ENCODE assay signal across 1 cellular context in the genomic region with DNA sequence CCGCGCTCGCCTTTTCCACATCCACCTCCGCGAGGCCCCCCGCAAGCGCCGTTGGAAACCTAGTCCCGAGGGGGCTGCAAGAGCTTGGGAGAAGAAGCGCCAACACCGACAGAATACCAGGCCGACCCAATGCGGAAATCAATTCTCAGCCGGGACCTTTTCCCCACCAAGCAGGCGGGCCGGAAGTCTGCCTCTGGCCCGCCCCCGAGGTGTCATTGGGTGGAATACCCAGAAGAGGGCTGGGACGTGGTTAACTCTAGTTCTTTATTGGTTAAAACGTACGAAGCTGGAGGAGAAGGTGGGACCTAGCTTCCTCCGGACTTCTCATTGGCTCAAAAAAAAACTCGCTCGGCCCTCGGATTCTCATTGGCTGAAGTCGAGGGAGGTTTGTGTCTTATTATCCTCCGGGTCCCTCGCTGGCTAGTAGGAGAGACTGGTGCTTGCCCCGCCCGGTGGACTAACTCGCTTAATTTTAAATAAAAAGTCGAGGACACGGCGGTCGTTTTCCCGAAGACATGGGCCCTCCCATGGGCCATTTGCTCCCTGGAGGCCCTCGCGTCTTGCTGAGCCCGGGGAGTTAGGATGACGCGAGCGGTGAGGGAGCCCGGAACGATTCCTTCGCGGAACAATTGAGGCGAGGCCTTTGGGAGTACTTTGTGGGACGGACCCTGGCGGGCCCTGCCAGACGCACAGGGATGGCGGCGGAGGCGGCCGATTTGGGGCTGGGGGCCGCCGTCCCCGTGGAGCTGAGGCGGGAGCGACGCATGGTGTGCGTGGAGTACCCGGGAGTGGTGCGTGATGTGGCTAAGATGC.
TF ChIP-seq lines count a peak whose summit lies in the region.

A gene with protein sequence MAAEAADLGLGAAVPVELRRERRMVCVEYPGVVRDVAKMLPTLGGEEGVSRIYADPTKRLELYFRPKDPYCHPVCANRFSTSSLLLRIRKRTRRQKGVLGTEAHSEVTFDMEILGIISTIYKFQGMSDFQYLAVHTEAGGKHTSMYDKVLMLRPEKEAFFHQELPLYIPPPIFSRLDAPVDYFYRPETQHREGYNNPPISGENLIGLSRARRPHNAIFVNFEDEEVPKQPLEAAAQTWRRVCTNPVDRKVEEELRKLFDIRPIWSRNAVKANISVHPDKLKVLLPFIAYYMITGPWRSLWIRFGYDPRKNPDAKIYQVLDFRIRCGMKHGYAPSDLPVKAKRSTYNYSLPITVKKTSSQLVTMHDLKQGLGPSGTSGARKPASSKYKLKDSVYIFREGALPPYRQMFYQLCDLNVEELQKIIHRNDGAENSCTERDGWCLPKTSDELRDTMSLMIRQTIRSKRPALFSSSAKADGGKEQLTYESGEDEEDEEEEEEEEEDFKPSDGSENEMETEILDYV (plus strand): TSS at position 681 of the 813 bp plus-strand sequence. CDS start 15 bp downstream, at position 696.

TF ChIP-seq in SK-N-SH, 30 proteins besides CTCF, POLR2A, EP300 and RAD21 (continued from another document):
- TF ChIP-seq, protein P1, sequence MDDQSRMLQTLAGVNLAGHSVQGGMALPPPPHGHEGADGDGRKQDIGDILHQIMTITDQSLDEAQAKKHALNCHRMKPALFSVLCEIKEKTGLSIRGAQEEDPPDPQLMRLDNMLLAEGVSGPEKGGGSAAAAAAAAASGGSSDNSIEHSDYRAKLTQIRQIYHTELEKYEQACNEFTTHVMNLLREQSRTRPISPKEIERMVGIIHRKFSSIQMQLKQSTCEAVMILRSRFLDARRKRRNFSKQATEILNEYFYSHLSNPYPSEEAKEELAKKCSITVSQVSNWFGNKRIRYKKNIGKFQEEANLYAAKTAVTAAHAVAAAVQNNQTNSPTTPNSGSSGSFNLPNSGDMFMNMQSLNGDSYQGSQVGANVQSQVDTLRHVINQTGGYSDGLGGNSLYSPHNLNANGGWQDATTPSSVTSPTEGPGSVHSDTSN (IDR thresholded peaks at IDR 0.05), result peak; percentile 5; the same call in 1 of the 2 replicates
- TF ChIP-seq, protein P2, sequence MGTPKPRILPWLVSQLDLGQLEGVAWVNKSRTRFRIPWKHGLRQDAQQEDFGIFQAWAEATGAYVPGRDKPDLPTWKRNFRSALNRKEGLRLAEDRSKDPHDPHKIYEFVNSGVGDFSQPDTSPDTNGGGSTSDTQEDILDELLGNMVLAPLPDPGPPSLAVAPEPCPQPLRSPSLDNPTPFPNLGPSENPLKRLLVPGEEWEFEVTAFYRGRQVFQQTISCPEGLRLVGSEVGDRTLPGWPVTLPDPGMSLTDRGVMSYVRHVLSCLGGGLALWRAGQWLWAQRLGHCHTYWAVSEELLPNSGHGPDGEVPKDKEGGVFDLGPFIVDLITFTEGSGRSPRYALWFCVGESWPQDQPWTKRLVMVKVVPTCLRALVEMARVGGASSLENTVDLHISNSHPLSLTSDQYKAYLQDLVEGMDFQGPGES (IDR thresholded peaks at IDR 0.05; ENCODE audit: low read depth, low read length), result peak; percentile 75
- TF ChIP-seq MXI1 (IDR thresholded peaks at IDR 0.05; ENCODE audit: low read depth, low read length), result peak; percentile 53
- TF ChIP-seq NFIC (IDR thresholded peaks at IDR 0.05; ENCODE audit: borderline replicate concordance), result peak; percentile 55; the same call in 1 of the 2 replicates
- TF ChIP-seq, protein P3, sequence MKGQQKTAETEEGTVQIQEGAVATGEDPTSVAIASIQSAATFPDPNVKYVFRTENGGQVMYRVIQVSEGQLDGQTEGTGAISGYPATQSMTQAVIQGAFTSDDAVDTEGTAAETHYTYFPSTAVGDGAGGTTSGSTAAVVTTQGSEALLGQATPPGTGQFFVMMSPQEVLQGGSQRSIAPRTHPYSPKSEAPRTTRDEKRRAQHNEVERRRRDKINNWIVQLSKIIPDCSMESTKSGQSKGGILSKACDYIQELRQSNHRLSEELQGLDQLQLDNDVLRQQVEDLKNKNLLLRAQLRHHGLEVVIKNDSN (IDR thresholded peaks at IDR 0.05; ENCODE audit: borderline replicate concordance, low read depth), result peak; percentile 36; the same call in 1 of the 2 replicates
- peak; percentile 78 for TF ChIP-seq GABPA (IDR thresholded peaks at IDR 0.05; ENCODE audit: low read depth)
- TF ChIP-seq SIN3A (IDR thresholded peaks at IDR 0.05; ENCODE audit: borderline replicate concordance, low read depth, low read length), result 0 out of 2 replicates have a peak, but pooled peaks have one; percentile 25
- TF ChIP-seq CHD2 (IDR thresholded peaks at IDR 0.05; ENCODE audit: low read length, partially characterized antibody), result peak; percentile 61
- peak; percentile 93 for TF ChIP-seq ELF1 (IDR thresholded peaks at IDR 0.05)
- TF ChIP-seq NRF1 (IDR thresholded peaks at IDR 0.05; ENCODE audit: low read depth, low read length), result no peak
- no peak for TF ChIP-seq MEF2A (IDR thresholded peaks at IDR 0.05; ENCODE audit: borderline replicate concordance, low read depth)
- TF ChIP-seq FOXJ3 (CRISPR knock-in tag; IDR thresholded peaks at IDR 0.05), result no peak
- no peak for TF ChIP-seq FOSL2 (IDR thresholded peaks at IDR 0.05; ENCODE audit: borderline replicate concordance, low read depth)
- no peak for TF ChIP-seq SMC3 (IDR thresholded peaks at IDR 0.05; ENCODE audit: low read depth, low read length)
- TF ChIP-seq GATA2 (CRISPR knock-in tag; IDR thresholded peaks at IDR 0.05), result no peak
- TF ChIP-seq TEAD4 (IDR thresholded peaks at IDR 0.05; ENCODE audit: borderline replicate concordance, insufficient read depth), result no peak
- no peak for TF ChIP-seq FOXM1 (IDR thresholded peaks at IDR 0.05; ENCODE audit: low read depth)
